ENCODE assay signal across 16 cellular contexts in genomic region chr2:160647967-160648685, GRCh38.
DNase-seq lines count a peak whose midpoint lies in the region; ATAC-seq and TF ChIP-seq lines count a peak whose summit lies in the region.
"Had no signal": no experiment of that assay in that cellular context is flagged by ENCODE, and none has a peak within 500 bp of the region (broad histone marks: within the 10 kb centered on the region; RNA-seq: fewer than 3 reads in every experiment).

No MANE protein-coding gene starts in this region.

- no peak overlapping the region for H3K27ac ChIP-seq in foreskin keratinocyte
- H3K27ac ChIP-seq: adrenal gland, colonic mucosa, GM23248 had no signal

- ATAC-seq in foreskin keratinocyte (peak; percentile 66), sciatic nerve (peak; percentile 29)

- TF ChIP-seq CTCF in foreskin keratinocyte (conservative IDR thresholded peaks at IDR 0.05), result peak; percentile 33

- H3K4me1 ChIP-seq in foreskin keratinocyte, result peaks cover 25% of the 10 kb centered on the region
- H3K4me1 ChIP-seq: colonic mucosa had no signal

- intact Hi-C loops in sciatic nerve (cut with DNase I), result no loop called here

- peak; percentile 22 for DNase-seq in DMS153 (lab: John Stamatoyannopoulos, UW)
- DNase-seq in DMS153 treated with DMSO at 0.1 percent for 48 hours (lab: John Stamatoyannopoulos, UW; ENCODE audit: unreplicated experiment), result no peak
- DNase-seq in NCI-H774 (lab: John Stamatoyannopoulos, UW), result peak; percentile 35
- peak in 1 of 2 donors; percentile 53 for DNase-seq in foreskin keratinocyte
- no peak for DNase-seq in sciatic nerve (ENCODE audit: low spot score)
- no peak for DNase-seq in T-helper 2 cell
- no peak for DNase-seq in activated CD4-positive, alpha-beta T cell treated with anti-CD3 and anti-CD28 coated beads for 4 hours
- DNase-seq in midbrain (lab: John Stamatoyannopoulos, UW), result no peak
- DNase-seq: 8988T; activated T-cell treated with anti-CD3 and anti-CD28 coated beads, Interleukin-2, amount 50 U/mL, for 1 hour; adrenal gland; CD4-positive, CD25-positive, alpha-beta regulatory T cell; colonic mucosa; GM23248; Karpas-422; OCI-M1 had no signal

- H3K27me3 ChIP-seq in foreskin keratinocyte, result no peaks in the 10 kb centered on the region
- H3K27me3 ChIP-seq: adrenal gland, colonic mucosa had no signal

Comparison
In these comparisons a context has a peak if more than half of its experiments do, and no peak if none do; other contexts are left out.
1. DNase-seq: peak in DMS153 (single experiment) and NCI-H774 (single experiment); none in DMS153 treated with DMSO at 0.1 percent for 48 hours (single experiment), sciatic nerve (single experiment), T-helper 2 cell (0 of 5), activated CD4-positive, alpha-beta T cell treated with anti-CD3 and anti-CD28 coated beads for 4 hours (0 of 2) and midbrain (single experiment).